ENCODE assay signal across 8 cellular contexts in the genomic region with DNA sequence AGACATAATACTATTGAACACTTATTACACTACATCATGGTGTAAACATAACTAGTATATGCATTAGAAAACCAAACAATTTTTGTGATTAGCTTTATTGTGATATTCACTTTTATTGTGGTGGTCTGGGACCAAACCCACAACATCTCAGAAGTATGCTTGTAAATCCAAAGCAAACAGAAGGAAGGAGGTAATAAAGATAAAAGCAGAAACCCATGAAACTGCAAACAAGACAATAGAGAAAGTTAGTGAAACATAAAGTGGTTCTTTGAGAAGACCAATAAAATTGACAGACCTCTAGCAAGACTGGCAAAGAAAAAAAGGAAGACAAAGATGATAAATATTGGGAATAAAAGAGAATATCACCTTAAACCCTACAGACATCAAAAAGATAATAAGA.
"Had no signal": no experiment of that assay in that cellular context is flagged by ENCODE, and none has a peak within 500 bp of the region (broad histone marks: within the 10 kb centered on the region; RNA-seq: fewer than 3 reads in every experiment).

No MANE protein-coding gene starts in this region.

- ATAC-seq: HCT116, HepG2 had no signal

- H3K27ac Mint-ChIP-seq: IgD-negative memory B cell had no signal

- H3K4me3 ChIP-seq: GM23248, HAP-1 had no signal

- DNase-seq: GM23248, GOT3, H7, KBM-7 had no signal

- H3K9ac ChIP-seq: GM23248 had no signal

- H3K36me3 ChIP-seq: HAP-1 had no signal

- H3K36me3 Mint-ChIP-seq: IgD-negative memory B cell had no signal

- H3K27ac ChIP-seq: GM23248 had no signal

- H3K9me3 ChIP-seq: HAP-1 had no signal

- H3K4me1 ChIP-seq: HAP-1 had no signal

- H2AFZ ChIP-seq: GM23248 had no signal

- H3K4me1 Mint-ChIP-seq: IgD-negative memory B cell had no signal

- H3K27me3 Mint-ChIP-seq: IgD-negative memory B cell had no signal
